15 cellular contexts compared by ENCODE assay signal in the genomic region with DNA sequence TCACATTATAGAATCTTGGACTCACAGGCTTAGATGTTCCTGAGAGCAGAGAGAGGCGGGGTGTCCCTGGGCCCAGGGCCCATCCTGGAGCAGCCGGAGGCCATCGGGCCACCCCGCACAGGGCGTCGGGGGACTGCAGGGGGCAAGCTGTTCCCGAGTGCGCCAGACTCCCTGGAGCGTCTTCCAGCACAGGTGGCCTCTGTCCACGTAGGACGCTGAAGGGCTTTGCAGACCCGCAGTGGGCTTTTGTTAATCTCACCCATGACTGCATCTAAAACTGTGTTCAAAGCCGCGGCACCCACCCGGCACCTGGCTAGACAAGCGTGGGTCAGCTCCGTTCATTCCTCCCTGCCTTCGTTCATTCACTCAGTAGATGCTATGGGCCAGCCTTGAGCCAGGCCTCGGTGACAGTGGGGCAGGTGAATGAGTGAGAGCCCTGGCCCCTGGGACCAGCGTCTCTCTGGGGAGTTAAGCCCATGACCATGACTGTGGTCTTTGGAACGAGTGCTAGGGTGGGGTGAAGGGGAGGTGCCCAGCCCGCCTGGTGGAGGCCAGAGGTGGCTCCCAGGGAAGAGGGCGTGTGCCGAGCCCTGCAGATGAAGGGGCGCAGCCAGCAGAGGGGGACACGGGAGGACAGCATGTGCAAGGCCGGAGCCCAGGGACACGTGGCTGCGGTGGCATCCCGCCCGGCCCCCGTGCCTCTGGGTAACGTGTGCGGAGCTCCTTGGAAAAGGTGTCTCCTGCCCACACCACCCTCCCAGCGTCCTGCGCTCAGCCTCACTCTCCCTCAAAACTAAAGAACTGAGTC.
"Had no signal": no experiment of that assay in that cellular context is flagged by ENCODE, and none has a peak within 500 bp of the region (broad histone marks: within the 10 kb centered on the region; RNA-seq: fewer than 3 reads in every experiment).

No MANE protein-coding gene starts in this region.

- H3K27me3 Mint-ChIP-seq: activated CD4-positive, alpha-beta T cell treated with anti-CD3 and anti-CD28 coated beads for 36 hours; naive B cell; stimulated activated naive CD8-positive, alpha-beta T cell treated with anti-CD3 and anti-CD28 coated beads, Interleukin-15, Interleukin-2, amounts not matched to agents 100 ng/mL and 50 ng/mL, for 24 hours; T-cell had no signal

- H3K4me3 Mint-ChIP-seq: activated CD4-positive, alpha-beta T cell treated with anti-CD3 and anti-CD28 coated beads for 36 hours; naive B cell; stimulated activated naive CD8-positive, alpha-beta T cell treated with anti-CD3 and anti-CD28 coated beads, Interleukin-15, Interleukin-2, amounts not matched to agents 100 ng/mL and 50 ng/mL, for 24 hours; T-cell had no signal

- H3K27ac ChIP-seq: foreskin keratinocyte, heart left ventricle, SK-N-MC, testis, VCaP had no signal

- H3K36me3 Mint-ChIP-seq: naive B cell, T-cell had no signal

- DNase-seq: activated CD4-positive, alpha-beta T cell treated with anti-CD3 and anti-CD28 coated beads for 36 hours; activated T-cell treated with anti-CD3 and anti-CD28 coated beads for 4 hours; foreskin keratinocyte; islet precursor cell; midbrain; naive B cell; stimulated activated CD4-positive, alpha-beta T cell treated with anti-CD3 and anti-CD28 coated beads, Interleukin-4, amount 100 ng/mL, for 24 hours; T1000; testis had no signal

- ATAC-seq: activated CD4-positive, alpha-beta T cell treated with anti-CD3 and anti-CD28 coated beads for 36 hours; foreskin keratinocyte; heart left ventricle; T-cell had no signal

- H3K9me3 Mint-ChIP-seq: activated T-helper 2 cell treated with anti-CD3 and anti-CD28 coated beads, Interferon-gamma antibody, Interleukin-2, Interleukin-4, amounts not matched to agents 10 μg/mL and 5 μg/mL and 100 μg/mL, durations not matched to agents 14 hours and 24 hours and 36 hours; stimulated activated naive CD8-positive, alpha-beta T cell treated with anti-CD3 and anti-CD28 coated beads, Interleukin-15, Interleukin-2, amounts not matched to agents 100 ng/mL and 50 ng/mL, for 24 hours; T-cell had no signal

- H3K27me3 ChIP-seq: foreskin keratinocyte, testis had no signal

- H3K4me3 ChIP-seq: heart left ventricle, SK-N-MC, testis had no signal

- H3K4me1 ChIP-seq: foreskin keratinocyte, heart left ventricle, testis had no signal

- H3K4me1 Mint-ChIP-seq: activated CD4-positive, alpha-beta T cell treated with anti-CD3 and anti-CD28 coated beads for 36 hours; T-cell had no signal

- H3K36me3 ChIP-seq: heart left ventricle had no signal

- H3K9me3 ChIP-seq: heart left ventricle, testis had no signal

- H3K27ac Mint-ChIP-seq: activated CD4-positive, alpha-beta T cell treated with anti-CD3 and anti-CD28 coated beads for 36 hours; activated T-helper 2 cell treated with anti-CD3 and anti-CD28 coated beads, Interferon-gamma antibody, Interleukin-2, Interleukin-4, amounts not matched to agents 10 μg/mL and 5 μg/mL and 100 μg/mL, durations not matched to agents 14 hours and 24 hours and 36 hours; naive B cell; stimulated activated naive CD8-positive, alpha-beta T cell treated with anti-CD3 and anti-CD28 coated beads, Interleukin-15, Interleukin-2, amounts not matched to agents 100 ng/mL and 50 ng/mL, for 24 hours; T-cell had no signal
